In the genomic region with DNA sequence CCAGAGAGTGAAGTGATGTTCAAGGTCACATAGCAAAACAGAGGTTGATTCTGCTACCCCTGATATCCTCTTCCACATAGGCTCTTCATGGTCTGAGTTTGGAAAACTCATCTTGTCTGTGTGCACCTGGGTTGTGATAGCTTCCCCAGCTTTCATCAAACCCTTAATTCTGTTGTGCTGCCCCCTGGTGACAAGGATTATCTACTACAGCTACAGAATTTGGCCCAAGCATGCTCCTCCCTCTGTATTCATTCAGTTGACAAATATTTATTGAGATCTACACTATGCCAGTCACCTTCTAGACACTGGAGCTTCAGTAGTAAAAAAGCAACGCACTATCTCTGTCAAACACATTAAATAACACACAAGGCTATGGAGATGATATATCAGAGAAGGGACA, we compare ENCODE assay signal across 8 cellular contexts. TPM values are rescaled to one million over a fixed set of nuclear protein-coding genes. Genes with fewer than 3 reads are reported as not detected.
DNase-seq lines count a peak whose midpoint lies in the region; ATAC-seq and TF ChIP-seq lines count a peak whose summit lies in the region.

No MANE protein-coding gene starts in this region.

- DNase-seq in CD14-positive monocyte (ENCODE audit: low spot score) (peak; percentile 53), NCI-H2196 (lab: John Stamatoyannopoulos, UW; ENCODE audit: unreplicated experiment) (peak; percentile 74), activated B cell treated with CpG ODN at 0.5 μM for 24 hours (no peak), dermis microvascular lymphatic vessel endothelial cell (ENCODE audit: low read depth in 2 of 2) (peak; percentile 36 to 49), memory B cell (ENCODE audit: low spot score in 2 of 2) (peak; percentile 43 to 47)

- ATAC-seq in GM18870 (IDR thresholded peaks at IDR 0.05; ENCODE audit: unreplicated experiment) (peak; percentile 96), HG03103 (IDR thresholded peaks at IDR 0.05; ENCODE audit: low read depth, unreplicated experiment) (peak; percentile 96), activated B cell treated with CpG ODN at 0.5 μM for 24 hours (ENCODE audit: low read depth) (peak; percentile 58), memory B cell (ENCODE audit: low read depth) (peak; percentile 38)
- peak; percentile 60 for ATAC-seq in stimulated activated memory B cell treated with anti-CD40 and anti-IgM and Interleukin-4, amounts not matched to agents 10 μg/mL and 1 μg/mL and 100 μg/mL, for 72 hours

- H3K36me3 Mint-ChIP-seq in CD14-positive monocyte (no peaks in the 10 kb centered on the region), activated B cell treated with CpG ODN at 0.5 μM for 24 hours (ENCODE audit: low read depth) (no peaks in the 10 kb centered on the region), memory B cell (no peaks in the 10 kb centered on the region)
- H3K36me3 Mint-ChIP-seq in stimulated activated memory B cell treated with anti-CD40 and anti-IgM and Interleukin-4, amounts not matched to agents 10 μg/mL and 1 μg/mL and 100 μg/mL, for 72 hours = no peaks in the 10 kb centered on the region

- POLR2A ChIA-PET in activated B cell treated with CpG ODN at 0.5 μM for 24 hours (lab: Charles Lee) = interaction anchor here (1.0 kb wide), 1 partner anchor 109 kb away, joined by 4 read pairs; no protein-coding TSS in a partner anchor

- peaks cover 7 to 19% (median 16%) of the 10 kb centered on the region in 3 donors for H3K27me3 Mint-ChIP-seq in CD14-positive monocyte (ENCODE audit: low read depth in 3 of 3)
- peaks cover 7% of the 10 kb centered on the region for H3K27me3 Mint-ChIP-seq in activated B cell treated with CpG ODN at 0.5 μM for 24 hours
- peaks cover 7% of the 10 kb centered on the region for H3K27me3 Mint-ChIP-seq in memory B cell
- H3K27me3 Mint-ChIP-seq in stimulated activated memory B cell treated with anti-CD40 and anti-IgM and Interleukin-4, amounts not matched to agents 10 μg/mL and 1 μg/mL and 100 μg/mL, for 72 hours = peaks cover 11% of the 10 kb centered on the region

- H3K9me3 Mint-ChIP-seq in CD14-positive monocyte (no peaks in the 10 kb centered on the region), activated B cell treated with CpG ODN at 0.5 μM for 24 hours (no peaks in the 10 kb centered on the region), memory B cell (no peaks in the 10 kb centered on the region)
- no peaks in the 10 kb centered on the region for H3K9me3 Mint-ChIP-seq in stimulated activated memory B cell treated with anti-CD40 and anti-IgM and Interleukin-4, amounts not matched to agents 10 μg/mL and 1 μg/mL and 100 μg/mL, for 72 hours

- intact Hi-C loops in CD14-positive monocyte (cut with micrococcal nuclease) (loop anchor here (1.0 to 5.0 kb wide), 2 partner anchors 107 to 108 kb away; no protein-coding TSS in a partner anchor), activated B cell treated with CpG ODN at 0.5 μM for 24 hours (cut with micrococcal nuclease) (loop anchor here (1.0 kb wide), 4 partner anchors 95 to 363 kb away; no protein-coding TSS in a partner anchor)

- peak; percentile 64 for TF ChIP-seq CTCF in CD14-positive monocyte (IDR thresholded peaks at IDR 0.05)
- TF ChIP-seq CTCF in activated B cell treated with CpG ODN at 0.5 μM for 24 hours (IDR thresholded peaks at IDR 0.05) = no peak

- H3K4me1 Mint-ChIP-seq in CD14-positive monocyte = no peaks in the 10 kb centered on the region
- no peaks in the 10 kb centered on the region for H3K4me1 Mint-ChIP-seq in activated B cell treated with CpG ODN at 0.5 μM for 24 hours
- peaks cover 3% of the 10 kb centered on the region for H3K4me1 Mint-ChIP-seq in memory B cell
- no peaks in the 10 kb centered on the region for H3K4me1 Mint-ChIP-seq in stimulated activated memory B cell treated with anti-CD40 and anti-IgM and Interleukin-4, amounts not matched to agents 10 μg/mL and 1 μg/mL and 100 μg/mL, for 72 hours

- H3K4me3 Mint-ChIP-seq in CD14-positive monocyte (no peak overlapping the region), activated B cell treated with CpG ODN at 0.5 μM for 24 hours (no peak overlapping the region), memory B cell (no peak overlapping the region)
- no peak overlapping the region for H3K4me3 Mint-ChIP-seq in stimulated activated memory B cell treated with anti-CD40 and anti-IgM and Interleukin-4, amounts not matched to agents 10 μg/mL and 1 μg/mL and 100 μg/mL, for 72 hours

- H3K27ac Mint-ChIP-seq in CD14-positive monocyte (no peak overlapping the region), activated B cell treated with CpG ODN at 0.5 μM for 24 hours (no peak overlapping the region), memory B cell (no peak overlapping the region)
- H3K27ac Mint-ChIP-seq in stimulated activated memory B cell treated with anti-CD40 and anti-IgM and Interleukin-4, amounts not matched to agents 10 μg/mL and 1 μg/mL and 100 μg/mL, for 72 hours = no peak overlapping the region

- CTCF ChIA-PET in activated B cell treated with CpG ODN at 0.5 μM for 24 hours (lab: Charles Lee) = interaction anchor here (0.6 to 2.7 kb wide), 15 partner anchors 8 to 362 kb away, joined by 3 to 52 read pairs (median 4); no protein-coding TSS in a partner anchor

RNA-seq across cellular contexts. Expression of gene SMPDL3A, which starts 50.4 kb away (rescaled TPM):
- polyA plus RNA-seq in CD14-positive monocyte = 10 to 100 TPM; 21.3 to 30.1 TPM
- total RNA-seq in activated B cell treated with CpG ODN at 0.5 μM for 24 hours = 1.5 and 1.8 TPM in 2 replicates
- 2.3 and 5.3 TPM in 2 replicates for total RNA-seq in dermis microvascular lymphatic vessel endothelial cell

RNA-seq across cellular contexts. Expression of gene FABP7, which starts 60.0 kb away (rescaled TPM):
- polyA plus RNA-seq in CD14-positive monocyte = not detected
- total RNA-seq in activated B cell treated with CpG ODN at 0.5 μM for 24 hours (not detected in 2 replicates), dermis microvascular lymphatic vessel endothelial cell (not detected in 2 replicates)

Comparison
In these comparisons a context has a peak if more than half of its experiments do, and no peak if none do; other contexts are left out.
1. ATAC-seq: peak in every context shown above with its lines; median percentile 96 in GM18870; 96 in HG03103; 60 in stimulated activated memory B cell treated with anti-CD40 and anti-IgM and Interleukin-4, amounts not matched to agents 10 μg/mL and 1 μg/mL and 100 μg/mL, for 72 hours; 58 in activated B cell treated with CpG ODN at 0.5 μM for 24 hours; 38 in memory B cell.